Comparison of ENCODE assay signal across 8 cellular contexts in genomic region chr1:151281969-151282882, GRCh38.
A peak's percentile ranks its signal among the peaks of the same experiment; 100 is the strongest.
DNase-seq lines count a peak whose midpoint lies in the region; ATAC-seq and FAIRE-seq lines count a peak whose summit lies in the region.

A gene with protein sequence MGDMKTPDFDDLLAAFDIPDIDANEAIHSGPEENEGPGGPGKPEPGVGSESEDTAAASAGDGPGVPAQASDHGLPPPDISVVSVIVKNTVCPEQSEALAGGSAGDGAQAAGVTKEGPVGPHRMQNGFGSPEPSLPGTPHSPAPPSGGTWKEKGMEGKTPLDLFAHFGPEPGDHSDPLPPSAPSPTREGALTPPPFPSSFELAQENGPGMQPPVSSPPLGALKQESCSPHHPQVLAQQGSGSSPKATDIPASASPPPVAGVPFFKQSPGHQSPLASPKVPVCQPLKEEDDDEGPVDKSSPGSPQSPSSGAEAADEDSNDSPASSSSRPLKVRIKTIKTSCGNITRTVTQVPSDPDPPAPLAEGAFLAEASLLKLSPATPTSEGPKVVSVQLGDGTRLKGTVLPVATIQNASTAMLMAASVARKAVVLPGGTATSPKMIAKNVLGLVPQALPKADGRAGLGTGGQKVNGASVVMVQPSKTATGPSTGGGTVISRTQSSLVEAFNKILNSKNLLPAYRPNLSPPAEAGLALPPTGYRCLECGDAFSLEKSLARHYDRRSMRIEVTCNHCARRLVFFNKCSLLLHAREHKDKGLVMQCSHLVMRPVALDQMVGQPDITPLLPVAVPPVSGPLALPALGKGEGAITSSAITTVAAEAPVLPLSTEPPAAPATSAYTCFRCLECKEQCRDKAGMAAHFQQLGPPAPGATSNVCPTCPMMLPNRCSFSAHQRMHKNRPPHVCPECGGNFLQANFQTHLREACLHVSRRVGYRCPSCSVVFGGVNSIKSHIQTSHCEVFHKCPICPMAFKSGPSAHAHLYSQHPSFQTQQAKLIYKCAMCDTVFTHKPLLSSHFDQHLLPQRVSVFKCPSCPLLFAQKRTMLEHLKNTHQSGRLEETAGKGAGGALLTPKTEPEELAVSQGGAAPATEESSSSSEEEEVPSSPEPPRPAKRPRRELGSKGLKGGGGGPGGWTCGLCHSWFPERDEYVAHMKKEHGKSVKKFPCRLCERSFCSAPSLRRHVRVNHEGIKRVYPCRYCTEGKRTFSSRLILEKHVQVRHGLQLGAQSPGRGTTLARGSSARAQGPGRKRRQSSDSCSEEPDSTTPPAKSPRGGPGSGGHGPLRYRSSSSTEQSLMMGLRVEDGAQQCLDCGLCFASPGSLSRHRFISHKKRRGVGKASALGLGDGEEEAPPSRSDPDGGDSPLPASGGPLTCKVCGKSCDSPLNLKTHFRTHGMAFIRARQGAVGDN (plus strand): TSS chr1:151282299. CDS start chr1:151286292, 3,993 bp downstream.

- peak within 1 kb of the TSS; percentile 92 to 93 for H3K4me3 Mint-ChIP-seq in effector memory CD8-positive, alpha-beta T cell

- peak; percentile 81 for ATAC-seq in GM21367 (IDR thresholded peaks at IDR 0.05; ENCODE audit: unreplicated experiment)
- ATAC-seq in effector memory CD8-positive, alpha-beta T cell (replicated peaks): peak; percentile 83

- H3K9me3 Mint-ChIP-seq in effector memory CD8-positive, alpha-beta T cell: no peaks in the 10 kb centered on the region

- peaks cover 26 to 39% of the 10 kb centered on the region in 2 donors for H3K4me1 Mint-ChIP-seq in effector memory CD8-positive, alpha-beta T cell (ENCODE audit: low read depth in 2 of 2)

- H3K27me3 Mint-ChIP-seq in effector memory CD8-positive, alpha-beta T cell: no peaks in the 10 kb centered on the region

- peak; percentile 88 for FAIRE-seq in HTR-8/SVneo (lab: Jason Lieb, UNC)

- peak; percentile 100 for DNase-seq in COR-L47 (lab: John Stamatoyannopoulos, UW)
- DNase-seq in HTR-8/SVneo (ENCODE audit: insufficient read length, low spot score): peak; percentile 99
- DNase-seq in NOMO-1 treated with dmso at 0.1 percent for 144 hours (lab: John Stamatoyannopoulos, UW; ENCODE audit: unreplicated experiment): peak; percentile 100
- DNase-seq in activated CD8-positive, alpha-beta memory T cell treated with anti-CD3 and anti-CD28 coated beads for 48 hours (ENCODE audit: low read depth in 2 of 3, low spot score in 2 of 3): peak; percentile 91 to 96 (median 95)
- DNase-seq in effector memory CD8-positive, alpha-beta T cell: peak; percentile 94 to 98 (median 97)
- DNase-seq in medulla oblongata (ENCODE audit: extremely low spot score): peak; percentile 100
- peak; percentile 97 for DNase-seq in stimulated activated CD8-positive, alpha-beta memory T cell treated with anti-CD3 and anti-CD28 coated beads, Interleukin-12 subunit alpha, Interleukin-12 subunit beta, amount 100 ng/mL, for 1 hour (ENCODE audit: low read depth)

- peaks cover 31% of the 10 kb centered on the region for H3K36me3 Mint-ChIP-seq in effector memory CD8-positive, alpha-beta T cell (ENCODE audit: insufficient read depth)

- peak within 1 kb of the TSS; percentile 94 to 96 for H3K27ac Mint-ChIP-seq in effector memory CD8-positive, alpha-beta T cell

Comparison
In these comparisons a context has a peak if more than half of its experiments do, and no peak if none do; other contexts are left out.
1. Peak in every context shown above with its lines: DNase-seq and ATAC-seq.